Comparison of ENCODE assay signal across 27 cellular contexts in genomic region chr15:69952210-69952555, GRCh38.
"Had no signal": no experiment of that assay in that cellular context is flagged by ENCODE, and none has a peak within 500 bp of the region (broad histone marks: within the 10 kb centered on the region; RNA-seq: fewer than 3 reads in every experiment).

No MANE protein-coding gene starts in this region.

- H3K27ac ChIP-seq: body of pancreas, coronary artery, dorsolateral prefrontal cortex, gastroesophageal sphincter, spleen, suprapubic skin, tibial nerve had no signal

- H3K4me1 ChIP-seq: body of pancreas, gastroesophageal sphincter, suprapubic skin, tibial nerve had no signal

- H3K27me3 ChIP-seq: body of pancreas, tibial nerve had no signal

- H3K4me3 ChIP-seq: body of pancreas, coronary artery, dorsolateral prefrontal cortex, gastroesophageal sphincter, mucosa of descending colon, spleen, suprapubic skin, tibial nerve had no signal

- ATAC-seq: activated CD8-positive, alpha-beta memory T cell treated with anti-CD3 and anti-CD28 coated beads, Interleukin-2, amount 10 ng/mL, durations not matched to agents 7 days and 5 days; activated CD8-positive, alpha-beta T cell treated with anti-CD3 and anti-CD28 coated beads, Interleukin-2, amount 10 ng/mL, durations not matched to agents 7 days and 5 days; activated naive CD4-positive, alpha-beta T cell treated with anti-CD3 and anti-CD28 coated beads, Interleukin-2, amount 50 U/mL, for 72 hours; body of pancreas; gastroesophageal sphincter; left cardiac atrium; left ventricle myocardium superior; mucosa of descending colon; natural killer cell treated with Interleukin-12 subunit alpha and Interleukin-12 subunit beta and Interleukin-15 and Interleukin-18, amount 100 ng/mL, for 72 hours; right cardiac atrium had no signal

- FAIRE-seq: keratinocyte had no signal

- DNase-seq: activated B cell treated with CpG ODN at 0.5 μM for 24 hours; activated CD8-positive, alpha-beta memory T cell treated with anti-CD3 and anti-CD28 coated beads, Interleukin-2, amount 10 ng/mL, durations not matched to agents 7 days and 5 days; activated CD8-positive, alpha-beta T cell treated with anti-CD3 and anti-CD28 coated beads, Interleukin-2, amount 10 ng/mL, durations not matched to agents 7 days and 5 days; activated naive CD4-positive, alpha-beta T cell; activated T-cell treated with anti-CD3 and anti-CD28 coated beads, Interleukin-2, amount 50 U/mL, for 48 hours; aorta; body of pancreas; cerebellar nuclear complex; dorsolateral prefrontal cortex; effector memory CD4-positive, alpha-beta T cell; head of caudate nucleus; hippocampal formation; left cardiac atrium; left ventricle myocardium superior; mucosa of descending colon; posterior cingulate gyrus; right cardiac atrium; spleen; stimulated activated naive CD4-positive, alpha-beta T cell; T1000 had no signal

- H3K36me3 ChIP-seq: gastroesophageal sphincter, spleen, suprapubic skin, tibial nerve had no signal

- H3K9me3 ChIP-seq: body of pancreas, gastroesophageal sphincter, mucosa of descending colon, spleen, suprapubic skin, tibial nerve had no signal
